ENCODE assay signal across 8 cellular contexts in the genomic region with DNA sequence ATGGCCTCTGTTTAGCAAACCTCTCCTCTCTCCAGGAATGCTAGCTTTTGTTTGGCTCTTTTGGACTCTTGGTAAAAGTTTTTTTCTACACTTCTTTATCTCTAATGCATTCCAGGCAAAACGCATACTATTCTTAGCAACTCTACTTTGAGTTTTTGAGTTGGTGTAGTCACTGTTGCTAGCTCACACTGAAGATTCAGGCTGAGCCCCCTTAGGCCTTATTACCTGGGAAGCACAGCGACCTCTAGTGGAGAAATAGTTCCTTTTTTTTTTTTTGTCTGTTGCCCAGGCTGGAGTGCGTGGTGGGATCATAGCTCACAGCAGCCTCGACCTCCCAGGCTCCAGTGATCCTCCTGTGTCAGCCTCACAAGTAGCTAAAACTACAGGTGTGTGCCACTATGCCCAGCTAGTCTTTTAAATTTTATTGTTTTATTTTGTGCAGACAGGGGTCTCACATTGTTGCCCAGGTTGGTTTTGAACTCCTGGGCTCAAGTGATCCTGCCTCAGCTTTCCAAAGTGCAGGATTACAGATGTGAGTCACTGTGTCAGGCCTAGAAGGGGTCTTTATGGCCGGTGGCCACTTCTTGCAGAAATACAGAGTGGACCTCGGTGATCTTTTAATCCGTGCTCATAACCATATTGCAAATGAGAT.
DNase-seq lines count a peak whose midpoint lies in the region; ATAC-seq and TF ChIP-seq lines count a peak whose summit lies in the region.

No MANE protein-coding gene starts in this region.

- H3K36me3 ChIP-seq in lower lobe of right lung (no peaks in the 10 kb centered on the region), aorta (ENCODE audit: control insufficient read depth in 1 of 2, insufficient read depth in 2 of 2, low read length in 1 of 2) (no peaks in the 10 kb centered on the region)

- H3K4me3 ChIP-seq in lower lobe of right lung (no peak overlapping the region), aorta (ENCODE audit: low read length in 2 of 2) (no peak overlapping the region)

- intact Hi-C loops in lower lobe of right lung (cut with DNase I) (no loop called here), aorta (cut with DNase I) (loop anchor here (2.0 to 5.0 kb wide), 2 partner anchors 95 to 98 kb away; no protein-coding TSS in a partner anchor)

- ATAC-seq in HG02588 (IDR thresholded peaks at IDR 0.05; ENCODE audit: unreplicated experiment): peak; percentile 55
- peak in 1 of 2 donors; percentile 57 for ATAC-seq in lower lobe of right lung
- no peak for ATAC-seq in HG03469 (IDR thresholded peaks at IDR 0.05; ENCODE audit: unreplicated experiment)
- ATAC-seq in omental fat pad (ENCODE audit: low FRiP score): no peak
- ATAC-seq in aorta (ENCODE audit: low FRiP score): no peak

- H3K27ac ChIP-seq in lower lobe of right lung: no peak overlapping the region
- H3K27ac ChIP-seq in aorta (ENCODE audit: low read depth in 1 of 2, low read length in 2 of 2): no peak overlapping the region

- peaks cover 9% of the 10 kb centered on the region for H3K27me3 ChIP-seq in lower lobe of right lung (ENCODE audit: low read depth)
- no peaks in the 10 kb centered on the region for H3K27me3 ChIP-seq in aorta (ENCODE audit: control insufficient read depth in 1 of 2, insufficient read depth in 2 of 2, low read length in 1 of 2)

- peak; percentile 59 for DNase-seq in GM03348 (ENCODE audit: low spot score)
- peak; percentile 21 for DNase-seq in NCI-H510A (lab: John Stamatoyannopoulos, UW)
- peak; percentile 47 for DNase-seq in cerebellar cortex (ENCODE audit: low spot score)
- DNase-seq in lower lobe of right lung: no peak
- DNase-seq in omental fat pad (ENCODE audit: low spot score): no peak
- no peak for DNase-seq in aorta

- no peaks in the 10 kb centered on the region for H3K9me3 ChIP-seq in lower lobe of right lung
- no peaks in the 10 kb centered on the region for H3K9me3 ChIP-seq in aorta (ENCODE audit: control insufficient read depth, low read length)

- TF ChIP-seq CTCF in lower lobe of right lung (IDR thresholded peaks at IDR 0.05) (peak; percentile 70), omental fat pad (IDR thresholded peaks at IDR 0.05) (no peak)

- H3K4me1 ChIP-seq in lower lobe of right lung (no peaks in the 10 kb centered on the region), aorta (ENCODE audit: control insufficient read depth in 1 of 2, insufficient read depth in 2 of 2, low read length in 2 of 2) (no peaks in the 10 kb centered on the region)

- WGBS in aorta, 2 donors: 30 to 38% methylated on average over 7 of the region's 7 CpGs

Comparison
In these comparisons a context has a peak if more than half of its experiments do, and no peak if none do; other contexts are left out.
1. DNase-seq: peak in GM03348 (single experiment), NCI-H510A (single experiment) and cerebellar cortex (single experiment); none in lower lobe of right lung (single experiment), omental fat pad (single experiment) and aorta (0 of 2).